Comparison of ENCODE assay signal across 8 cellular contexts in the genomic region with DNA sequence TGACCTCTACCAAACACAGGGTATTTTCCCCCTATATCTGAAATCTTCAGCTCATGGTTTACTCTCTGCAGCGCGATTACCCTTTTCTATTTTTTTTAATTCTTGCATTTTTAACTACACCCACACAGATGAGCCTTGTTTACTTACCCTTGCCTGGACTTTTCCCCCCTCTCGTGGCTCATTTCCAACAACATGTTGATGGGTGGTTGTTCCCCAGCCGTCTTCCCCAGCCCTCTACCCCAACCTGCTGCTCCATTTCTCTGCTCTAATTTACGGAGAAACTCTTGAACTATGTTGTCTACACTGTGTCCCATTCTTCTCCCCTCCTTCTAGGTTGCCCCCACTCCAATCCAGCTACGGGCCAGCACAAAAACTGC. TPM values are rescaled to one million over a fixed set of nuclear protein-coding genes. Genes with fewer than 3 reads are reported as not detected.
DNase-seq lines count a peak whose midpoint lies in the region; TF ChIP-seq lines count a peak whose summit lies in the region.

No MANE protein-coding gene starts in this region.

- DNase-seq in A673 (ENCODE audit: low spot score), result no peak
- DNase-seq in HFF-Myc (ENCODE audit: extremely low read depth, low read depth), result no peak
- no peak for DNase-seq in dorsolateral prefrontal cortex
- no peak for DNase-seq in activated effector memory CD4-positive, alpha-beta T cell treated with Interleukin-2 at 50 U/mL for 16 hours
- DNase-seq in activated CD4-positive, alpha-beta T cell treated with anti-CD3 and anti-CD28 coated beads, Interleukin-2, amount 50 U/mL, for 1 hour, result no peak
- DNase-seq in effector CD8-positive, alpha-beta T cell (lab: John Stamatoyannopoulos, UW), result no peak
- DNase-seq in NCI-H1930 (lab: John Stamatoyannopoulos, UW), result no peak

- BruUV-seq in A673 (replicated peaks; lab: Mats Ljungman, UMichigan), result no TSS peak

- POLR2A ChIA-PET in A673 (lab: Charles Lee; ENCODE audit: low non-redundant PET), result interaction anchor here (0.6 kb wide), 1 partner anchor 813 kb away, joined by 3 read pairs; no protein-coding TSS in a partner anchor

- H3K9me3 ChIP-seq in A673 (ENCODE audit: low read depth, low read length, poor library complexity, severe bottlenecking) (peaks cover 26% of the 10 kb centered on the region), mononuclear cell (ENCODE audit: low read depth, low read length) (peaks cover 31% of the 10 kb centered on the region)

- intact Hi-C loops in A673 (cut with micrococcal nuclease; ENCODE audit: unreplicated experiment) (no loop called here), dorsolateral prefrontal cortex (cut with DNase I) (loop anchor here (2.0 to 10.0 kb wide), 5 partner anchors 13 to 313 kb away; a partner anchor contains a TSS)

- H3K36me3 ChIP-seq in A673 (ENCODE audit: insufficient read depth, low read length, poor library complexity, severe bottlenecking), result no peaks in the 10 kb centered on the region

- H3K27ac ChIP-seq in A673 (ENCODE audit: low read depth, low read length, poor library complexity, severe bottlenecking) (peak overlapping the region; percentile 70), dorsolateral prefrontal cortex (peak overlapping the region in 58 of 59 donors; percentile 79 to 99 (median 94))

- TF ChIP-seq CTCF in A673 (conservative IDR thresholded peaks at IDR 0.05; ENCODE audit: low read depth, low read length) (no peak), HFF-Myc (IDR thresholded peaks at IDR 0.05; ENCODE audit: low read depth, low read length, missing control alignments) (no peak), dorsolateral prefrontal cortex (IDR thresholded peaks at IDR 0.05 in 54 of 56, conservative IDR thresholded peaks at IDR 0.05 in 2 of 56; ENCODE audit: low read depth in 1 of 56, partially characterized antibody in 56 of 56) (no peak)

- H3K4me3 ChIP-seq in A673 (ENCODE audit: low read depth, low read length, poor library complexity, severe bottlenecking) (peak overlapping the region; percentile 63), HFF-Myc (replicated peaks; ENCODE audit: low read depth, low read length) (peak overlapping the region; percentile 59), dorsolateral prefrontal cortex (peak overlapping the region; percentile 65 to 99 (median 82)), mononuclear cell (ENCODE audit: low read length) (peak overlapping the region; percentile 48)

- CTCF ChIA-PET in A673 (lab: Charles Lee), result no interaction called here

- H3K4me1 ChIP-seq in A673 (ENCODE audit: insufficient read depth, low read length, poor library complexity, severe bottlenecking) (no peaks in the 10 kb centered on the region), mononuclear cell (ENCODE audit: insufficient read depth, low read length) (peaks cover 15% of the 10 kb centered on the region)

- no peaks in the 10 kb centered on the region for H3K27me3 ChIP-seq in A673 (replicated peaks; ENCODE audit: insufficient read depth, low read depth, low read length, poor library complexity)
- H3K27me3 ChIP-seq in dorsolateral prefrontal cortex, result no peaks in the 10 kb centered on the region
- no peaks in the 10 kb centered on the region for H3K27me3 ChIP-seq in mononuclear cell (ENCODE audit: insufficient read depth, low read length)

RNA-seq across cellular contexts. Expression of a gene that starts 0.7 kb away (rescaled TPM):
- total RNA-seq in A673 (2021) (4.4 and 4.9 TPM in 2 replicates), dorsolateral prefrontal cortex (10 to 100 TPM in 105 of 120 experiments, 1 to 10 TPM in 15; 8.6 to 21.8 (median 12.8) TPM), mononuclear cell (1.8 TPM)

RNA-seq across cellular contexts. Expression of a gene that starts 13.2 kb away (rescaled TPM):
- 2.8 and 4.1 TPM in 2 replicates for total RNA-seq in A673 (2021)
- 10 to 100 TPM in 66 of 120 experiments, 1 to 10 TPM in 54; 4.2 to 23.2 (median 10.2) TPM for total RNA-seq in dorsolateral prefrontal cortex
- 5.0 TPM for total RNA-seq in mononuclear cell
